Comparison of ENCODE assay signal across 1 cellular context in the genomic region with DNA sequence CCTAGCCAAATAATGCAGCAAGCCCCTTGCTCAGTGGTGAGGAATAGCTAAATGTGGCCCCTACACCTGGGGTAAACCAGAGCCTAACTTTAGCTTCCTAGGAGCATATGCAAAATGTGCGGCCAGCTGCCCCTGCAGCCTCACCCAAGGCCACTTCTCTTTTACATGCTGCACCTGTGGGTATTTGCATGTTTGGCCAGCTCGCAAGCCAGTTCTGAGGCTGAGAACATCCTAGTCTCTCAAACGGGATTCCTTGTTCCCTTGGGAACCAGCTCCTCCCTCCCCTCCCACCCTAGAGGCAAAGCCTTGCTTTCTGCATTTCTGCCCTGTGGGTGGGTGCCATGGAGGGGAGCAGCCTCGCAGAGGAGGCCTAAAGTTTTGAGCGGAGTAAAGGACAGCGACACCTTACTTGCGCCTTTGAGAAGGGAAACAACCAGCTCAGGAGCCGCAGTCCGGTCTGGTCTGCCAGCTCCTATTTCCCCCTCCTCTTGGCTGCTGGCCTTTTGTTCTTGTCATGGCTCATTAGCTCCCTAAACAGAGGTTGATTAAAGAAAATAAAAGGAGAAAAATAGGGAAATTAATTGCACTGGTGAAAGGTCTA.
TF ChIP-seq lines count a peak whose summit lies in the region.

No MANE protein-coding gene starts in this region.

TF ChIP-seq in SK-N-SH, 30 proteins besides CTCF, POLR2A, EP300 and RAD21 (continued from another document):
- TF ChIP-seq SIN3A (IDR thresholded peaks at IDR 0.05; ENCODE audit: borderline replicate concordance, low read depth, low read length), result no peak
- no peak for TF ChIP-seq NFIC (IDR thresholded peaks at IDR 0.05; ENCODE audit: borderline replicate concordance)
- TF ChIP-seq TEAD4 (IDR thresholded peaks at IDR 0.05; ENCODE audit: borderline replicate concordance, insufficient read depth), result no peak
